In genomic region chr7:6286486-6286885, GRCh38 we compare ENCODE assay signal across 2 cellular contexts.
TF ChIP-seq lines count a peak whose summit lies in the region.

No MANE protein-coding gene starts in this region.

TF ChIP-seq in IMR-90, 13 proteins besides CTCF, POLR2A, EP300 and RAD21:
- no peak for TF ChIP-seq MAFK (IDR thresholded peaks at IDR 0.05; ENCODE audit: low read depth, low read length)

TF ChIP-seq in H1, 55 proteins besides CTCF, POLR2A, EP300 and RAD21:
- TF ChIP-seq TAF1 (IDR thresholded peaks at IDR 0.05; ENCODE audit: low read depth, low read length) (no peak), CBX8 (IDR thresholded peaks at IDR 0.05; ENCODE audit: borderline replicate concordance, low read depth, low read length) (no peak), SP2 (IDR thresholded peaks at IDR 0.05; ENCODE audit: low read length) (no peak), JUN (IDR thresholded peaks at IDR 0.05; ENCODE audit: low read depth, low read length) (no peak), TBP (IDR thresholded peaks at IDR 0.05; ENCODE audit: low read depth, low read length) (no peak), KDM1A (IDR thresholded peaks at IDR 0.05; ENCODE audit: borderline replicate concordance, low read length) (no peak), MAFK (IDR thresholded peaks at IDR 0.05; ENCODE audit: low read depth, low read length) (no peak), BACH1 (IDR thresholded peaks at IDR 0.05; ENCODE audit: low read length) (no peak), KDM4A (IDR thresholded peaks at IDR 0.05; ENCODE audit: low read depth, low read length, severe bottlenecking) (no peak), USF2 (IDR thresholded peaks at IDR 0.05; ENCODE audit: low read length) (no peak), ATF2 (IDR thresholded peaks at IDR 0.05; ENCODE audit: low read length) (no peak)
